ENCODE assay signal across 1 cellular context in the genomic region with DNA sequence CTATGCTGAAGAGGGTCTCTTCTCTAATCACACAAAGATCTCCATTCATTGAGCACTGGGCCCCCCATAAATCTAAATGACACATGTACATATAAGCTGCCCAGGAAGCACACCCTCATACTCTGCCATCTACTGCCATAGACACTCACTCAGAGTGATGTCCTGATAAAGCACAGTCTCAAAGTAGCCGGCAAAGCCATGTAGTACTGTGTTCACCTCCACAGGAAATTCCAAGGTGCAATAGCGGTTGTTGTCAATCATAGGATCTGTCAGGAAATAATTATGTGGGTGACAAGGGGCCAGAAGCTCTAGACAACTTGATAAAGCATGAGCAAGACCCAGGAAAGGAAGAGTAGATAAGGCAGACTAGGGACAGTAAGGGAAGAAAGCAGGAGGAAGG.
TF ChIP-seq lines count a peak whose summit lies in the region.

No MANE protein-coding gene starts in this region.

TF ChIP-seq in HEK293, 187 proteins besides CTCF, POLR2A, EP300 and RAD21:
- no peak for TF ChIP-seq WT1 (tag by site-specific recombination; IDR thresholded peaks at IDR 0.05)
- no peak for TF ChIP-seq ZNF426 (tag by site-specific recombination; IDR thresholded peaks at IDR 0.05)
- TF ChIP-seq SP7 (tag by site-specific recombination; IDR thresholded peaks at IDR 0.05), result no peak
- TF ChIP-seq ZNF148 (tag by site-specific recombination; IDR thresholded peaks at IDR 0.05; ENCODE audit: borderline replicate concordance), result no peak
- no peak for TF ChIP-seq ZNF404 (tag by site-specific recombination; IDR thresholded peaks at IDR 0.05)
- TF ChIP-seq OSR2 (tag by site-specific recombination; IDR thresholded peaks at IDR 0.05), result no peak
- no peak for TF ChIP-seq ATF2 (tag by site-specific recombination; IDR thresholded peaks at IDR 0.05; ENCODE audit: low read depth)
- no peak for TF ChIP-seq ZXDB (tag by site-specific recombination; IDR thresholded peaks at IDR 0.05)
- TF ChIP-seq ZNF777 (tag by site-specific recombination; IDR thresholded peaks at IDR 0.05; ENCODE audit: borderline replicate concordance), result no peak
